ENCODE assay signal across 30 cellular contexts in genomic region chr12:57535764-57536596, GRCh38. TPM values are rescaled to one million over a fixed set of nuclear protein-coding genes. Genes with fewer than 3 reads are reported as not detected.
DNase-seq lines count a peak whose midpoint lies in the region; ATAC-seq and TF ChIP-seq lines count a peak whose summit lies in the region.
"Had no signal": no experiment of that assay in that cellular context is flagged by ENCODE, and none has a peak within 500 bp of the region (broad histone marks: within the 10 kb centered on the region; RNA-seq: fewer than 3 reads in every experiment).

No MANE protein-coding gene starts in this region.

- ATAC-seq in WTC11 (peak; percentile 43), left lung (peak; percentile 44), upper lobe of right lung (no peak), HG03520 (IDR thresholded peaks at IDR 0.05; ENCODE audit: unreplicated experiment) (no peak)
- ATAC-seq: A549; effector memory CD8-positive, alpha-beta T cell; esophagus mucosa; K562; T-cell had no signal

- POLR2A ChIA-PET in WTC11 (lab: Charles Lee) = interaction anchor here (0.9 kb wide), 1 partner anchor 7 kb away, joined by 3 read pairs; no protein-coding TSS in a partner anchor

- peaks cover 48% of the 10 kb centered on the region for H3K36me3 Mint-ChIP-seq in WTC11

- H3K36me3 ChIP-seq in left lung (peaks cover 0 to 84% of the 10 kb centered on the region in 2 donors), upper lobe of right lung (peaks cover 76% of the 10 kb centered on the region)
- H3K36me3 ChIP-seq: uterus had no signal

- H3K27ac ChIP-seq in left lung = no peak overlapping the region
- H3K27ac ChIP-seq in upper lobe of right lung = no peak overlapping the region
- H3K27ac ChIP-seq: A549, coronary artery, uterus had no signal

- CTCF ChIA-PET in WTC11 (lab: Charles Lee) = interaction anchor here (1.6 kb wide), 2 partner anchors 11 to 48 kb away, joined by 4 read pairs; partner anchors contain the start of gene DCTN2

- H3K4me1 ChIP-seq in left lung (peaks cover 0 to 1% of the 10 kb centered on the region in 2 donors), upper lobe of right lung (no peaks in the 10 kb centered on the region)
- H3K4me1 ChIP-seq: A549, HAP-1, Peyer's patch, uterus had no signal

- H3K4me3 ChIP-seq in left lung = no peak overlapping the region
- no peak overlapping the region for H3K4me3 ChIP-seq in upper lobe of right lung
- H3K4me3 ChIP-seq: A549, coronary artery, HAP-1, K562, Peyer's patch, uterus had no signal

- H3K27ac Mint-ChIP-seq in WTC11 = no peak overlapping the region
- H3K27ac Mint-ChIP-seq: effector memory CD8-positive, alpha-beta T cell had no signal

- H3K27me3 ChIP-seq in left lung = no peaks in the 10 kb centered on the region
- no peaks in the 10 kb centered on the region for H3K27me3 ChIP-seq in upper lobe of right lung
- H3K27me3 ChIP-seq: Peyer's patch, uterus had no signal

- H3K27me3 Mint-ChIP-seq in WTC11 (ENCODE audit: low read depth) = no peaks in the 10 kb centered on the region
- H3K27me3 Mint-ChIP-seq: effector memory CD8-positive, alpha-beta T cell; T-cell had no signal

- TF ChIP-seq CTCF in WTC11 (IDR thresholded peaks at IDR 0.05) = no peak
- TF ChIP-seq CTCF in left lung (IDR thresholded peaks at IDR 0.05) = no peak
- no peak for TF ChIP-seq CTCF in upper lobe of right lung (IDR thresholded peaks at IDR 0.05)

- H3K9me3 Mint-ChIP-seq in WTC11 = no peaks in the 10 kb centered on the region
- H3K9me3 Mint-ChIP-seq: effector memory CD8-positive, alpha-beta T cell; T-cell had no signal

- no peak overlapping the region for H3K4me3 Mint-ChIP-seq in WTC11
- H3K4me3 Mint-ChIP-seq: effector memory CD8-positive, alpha-beta T cell; T-cell had no signal

- H3K9me3 ChIP-seq in left lung (no peaks in the 10 kb centered on the region), upper lobe of right lung (no peaks in the 10 kb centered on the region)
- H3K9me3 ChIP-seq: A549, HAP-1, Peyer's patch, uterus had no signal

- peaks cover 10% of the 10 kb centered on the region for H3K4me1 Mint-ChIP-seq in WTC11

- DNase-seq in activated effector memory CD4-positive, alpha-beta T cell treated with anti-CD3 and anti-CD28 coated beads, Interleukin-2, amount 50 U/mL, for 16 hours = peak; percentile 4
- DNase-seq in activated effector memory CD4-positive, alpha-beta T cell treated with Interleukin-2 at 50 U/mL for 16 hours = no peak
- DNase-seq in WTC11 (ENCODE audit: low spot score) (no peak), left lung (no peak), upper lobe of right lung (peak; percentile 0), globus pallidus (ENCODE audit: low spot score) (no peak), HuH-7 (ENCODE audit: low spot score) (no peak)
- DNase-seq: activated naive CD4-positive, alpha-beta T cell treated with Interleukin-2 at 50 U/mL for 16 hours; activated T-cell treated with anti-CD3 and anti-CD28 coated beads, Interleukin-2, amount 50 U/mL, for 1 hour; AML-193; DMS153; effector memory CD8-positive, alpha-beta T cell; foreskin fibroblast; mammary epithelial cell; NCI-H2081; NCI-H226; NCI-H69; Peyer's patch; right cardiac atrium; stimulated activated CD4-positive, alpha-beta T cell treated with anti-CD3 and anti-CD28 coated beads, Interleukin-2, amount 100 ng/mL, for 48 hours; T-cell; uterus had no signal

- intact Hi-C loops in left lung (cut with DNase I) = no loop called here
- intact Hi-C loops in upper lobe of right lung (cut with DNase I) = no loop called here

TF ChIP-seq in WTC11, 78 proteins besides CTCF, POLR2A, EP300 and RAD21:
- TF ChIP-seq ZNF416 (CRISPR knock-in tag; IDR thresholded peaks at IDR 0.05) (no peak), CBFB (CRISPR knock-in tag; IDR thresholded peaks at IDR 0.05; ENCODE audit: low read depth) (no peak), NR2C2 (CRISPR knock-in tag; IDR thresholded peaks at IDR 0.05) (no peak), E2F5 (CRISPR knock-in tag; IDR thresholded peaks at IDR 0.05) (no peak), ZNF263 (CRISPR knock-in tag; IDR thresholded peaks at IDR 0.05; ENCODE audit: low read depth) (no peak), SP1 (CRISPR knock-in tag; conservative IDR thresholded peaks at IDR 0.05) (no peak), IRF1 (CRISPR knock-in tag; IDR thresholded peaks at IDR 0.05) (no peak), ZBTB43 (CRISPR knock-in tag; IDR thresholded peaks at IDR 0.05) (no peak), ZNF219 (CRISPR knock-in tag; IDR thresholded peaks at IDR 0.05; ENCODE audit: borderline replicate concordance) (no peak), ATF1 (CRISPR knock-in tag; IDR thresholded peaks at IDR 0.05) (no peak), GTF2I (CRISPR knock-in tag; conservative IDR thresholded peaks at IDR 0.05) (no peak)

RNA-seq across cellular contexts. Expression of gene DCTN2, which starts 11.0 kb away (rescaled TPM):
- total RNA-seq in WTC11 (2021) (93.5 to 94.4 TPM (median 94.4 TPM) in 3 replicates), left lung (100 to 1,000 TPM; 104 to 111 TPM), upper lobe of right lung (90.7 TPM)

RNA-seq across cellular contexts. Expression of gene MBD6, which starts 13.4 kb away (rescaled TPM):
- total RNA-seq in WTC11 (2021) (46.3 to 59.4 TPM (median 56.2 TPM) in 3 replicates), left lung (100 to 1,000 TPM in 1 of 2 donors, 10 to 100 TPM in 1; 69.1 to 111 TPM), upper lobe of right lung (85.8 TPM)

RNA-seq across cellular contexts. Expression of gene KIF5A, which starts 13.9 kb away (rescaled TPM):
- total RNA-seq in WTC11 (2021) (15.9 to 17.9 TPM (median 16.1 TPM) in 3 replicates), left lung (under 1 TPM; 0.38 to 0.50 TPM), upper lobe of right lung (0.14 TPM)
- total RNA-seq: G401, HT1080 had no signal

RNA-seq across cellular contexts. Expression of gene DDIT3, which starts 15.7 kb away (rescaled TPM):
- total RNA-seq in WTC11 (2021) (3.4 to 5.3 TPM (median 3.9 TPM) in 3 replicates), left lung (10 to 100 TPM; 18.3 to 27.2 TPM), upper lobe of right lung (47.3 TPM)

RNA-seq across cellular contexts. Expression of gene MARS1, which starts 48.1 kb away (rescaled TPM):
- total RNA-seq in WTC11 (2021) (283 to 367 TPM (median 314 TPM) in 3 replicates), left lung (100 to 1,000 TPM; 113 to 168 TPM), upper lobe of right lung (141 TPM)

Comparison
In these comparisons a context has a peak if more than half of its experiments do, and no peak if none do; other contexts are left out.
1. DNase-seq: peak in activated effector memory CD4-positive, alpha-beta T cell treated with anti-CD3 and anti-CD28 coated beads, Interleukin-2, amount 50 U/mL, for 16 hours (single experiment) and upper lobe of right lung (single experiment); none in activated effector memory CD4-positive, alpha-beta T cell treated with Interleukin-2 at 50 U/mL for 16 hours (single experiment), WTC11 (single experiment), left lung (0 of 2), globus pallidus (single experiment) and HuH-7 (single experiment).
2. ATAC-seq: peak in WTC11 (single experiment) and left lung (single experiment); none in upper lobe of right lung (single experiment) and HG03520 (single experiment).
3. RNA of gene KIF5A, which starts 13.9 kb away (total RNA-seq): 15.9 to 17.9 TPM in WTC11; 0.38 to 0.50 TPM in left lung and 0.14 TPM in upper lobe of right lung (single experiment); every median in the first group is over 10 times any median in the second.